In the genomic region with DNA sequence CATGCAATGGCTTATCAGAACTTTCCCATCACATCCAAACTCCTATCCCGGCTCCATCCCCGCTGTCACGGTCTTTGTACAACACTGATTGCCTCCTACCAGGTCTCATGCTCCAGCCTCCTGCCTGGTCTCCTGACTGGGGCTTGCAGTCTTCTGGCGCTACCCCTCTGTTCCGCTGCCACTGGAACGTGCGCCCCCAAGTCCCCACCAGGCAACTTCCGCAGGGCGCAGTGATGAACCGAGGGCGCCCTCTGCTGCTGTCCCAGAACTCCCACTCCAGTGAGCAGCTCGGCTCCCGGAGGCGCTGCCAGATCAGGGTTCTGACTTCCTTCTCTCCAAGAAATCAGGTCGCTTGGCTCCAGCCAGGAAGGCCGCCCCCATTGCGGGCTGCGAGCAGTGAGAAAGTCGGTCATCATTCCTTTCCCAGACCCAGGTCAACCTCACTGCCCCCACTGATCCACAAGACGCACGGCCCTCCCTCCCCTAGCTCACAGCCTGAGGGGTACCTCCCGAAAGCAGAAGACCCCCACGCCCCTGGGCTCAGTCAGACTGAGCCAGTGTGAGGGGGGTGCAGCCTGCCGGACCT, we compare ENCODE assay signal across 10 cellular contexts. TPM values are rescaled to one million over a fixed set of nuclear protein-coding genes. Genes with fewer than 3 reads are reported as not detected.
DNase-seq lines count a peak whose midpoint lies in the region; ATAC-seq and TF ChIP-seq lines count a peak whose summit lies in the region.
"Had no signal": no experiment of that assay in that cellular context is flagged by ENCODE, and none has a peak within 500 bp of the region (broad histone marks: within the 10 kb centered on the region; RNA-seq: fewer than 3 reads in every experiment).

No MANE protein-coding gene starts in this region.

- no peaks in the 10 kb centered on the region for H3K36me3 Mint-ChIP-seq in MCF 10A (ENCODE audit: insufficient read depth, unreplicated experiment)
- H3K36me3 Mint-ChIP-seq in activated naive CD4-positive, alpha-beta T cell treated with anti-CD3 and anti-CD28 coated beads, Interleukin-2, amount 10 ng/mL, durations not matched to agents 7 days and 5 days, result no peaks in the 10 kb centered on the region
- H3K36me3 Mint-ChIP-seq: activated naive CD4-positive, alpha-beta T cell treated with anti-CD3 and anti-CD28 coated beads, Interleukin-2, amount 50 U/mL, for 24 hours had no signal

- DNase-seq in MCF 10A (ENCODE audit: unreplicated experiment), result peak; percentile 51
- DNase-seq in breast epithelium (ENCODE audit: low spot score in 2 of 2), result no peak
- peak; percentile 36 for DNase-seq in NCI-H69 (lab: John Stamatoyannopoulos, UW)
- peak; percentile 63 for DNase-seq in activated naive CD4-positive, alpha-beta T cell treated with anti-CD3 and anti-CD28 coated beads, Interleukin-2, amount 10 ng/mL, durations not matched to agents 7 days and 5 days
- DNase-seq in heart left ventricle, result peak; percentile 57 to 77 (median 70)
- DNase-seq in posterior cingulate gyrus, result peak; percentile 58 to 96 (median 76)
- no peak for DNase-seq in NCI-H2029 treated with DMSO at 0.1 percent for 48 hours (lab: John Stamatoyannopoulos, UW)

- intact Hi-C loops in MCF 10A (cut with micrococcal nuclease) (loop anchor here (1.0 kb wide), 1 partner anchor 71 kb away; no protein-coding TSS in a partner anchor), breast epithelium (cut with DNase I; ENCODE audit: low total_unique reads) (no loop called here), heart left ventricle (cut with DNase I) (loop anchor here in 8 of 10 donors (1.0 to 5.0 kb wide), 6 partner anchors 39 to 164 kb away; no protein-coding TSS in a partner anchor), posterior cingulate gyrus (cut with DNase I) (loop anchor here (2.0 kb wide), 1 partner anchor 70 kb away; no protein-coding TSS in a partner anchor)

- CTCF ChIA-PET in MCF 10A (lab: Yijun Ruan, JAX), result interaction anchor here (0.7 to 8.2 kb wide), 16 partner anchors 9 to 893 kb away, joined by 3 to 92 read pairs (median 4); no protein-coding TSS in a partner anchor
- CTCF ChIA-PET in activated naive CD4-positive, alpha-beta T cell treated with anti-CD3 and anti-CD28 coated beads, Interleukin-2, amount 10 ng/mL, durations not matched to agents 7 days and 5 days (lab: Charles Lee), result interaction anchor here (0.6 to 4.3 kb wide), 19 partner anchors 10 to 264 kb away, joined by 3 to 52 read pairs (median 3); no protein-coding TSS in a partner anchor

- no peak overlapping the region for H3K4me3 ChIP-seq in breast epithelium
- no peak overlapping the region for H3K4me3 ChIP-seq in heart left ventricle

- peaks cover 28% of the 10 kb centered on the region for H3K27me3 Mint-ChIP-seq in MCF 10A (ENCODE audit: insufficient read depth, unreplicated experiment)
- H3K27me3 Mint-ChIP-seq in activated naive CD4-positive, alpha-beta T cell treated with anti-CD3 and anti-CD28 coated beads, Interleukin-2, amount 10 ng/mL, durations not matched to agents 7 days and 5 days, result peaks cover 46% of the 10 kb centered on the region

- no peaks in the 10 kb centered on the region for H3K9me3 Mint-ChIP-seq in MCF 10A (ENCODE audit: unreplicated experiment)
- no peaks in the 10 kb centered on the region for H3K9me3 Mint-ChIP-seq in activated naive CD4-positive, alpha-beta T cell treated with anti-CD3 and anti-CD28 coated beads, Interleukin-2, amount 10 ng/mL, durations not matched to agents 7 days and 5 days
- H3K9me3 Mint-ChIP-seq: activated naive CD4-positive, alpha-beta T cell treated with anti-CD3 and anti-CD28 coated beads, Interleukin-2, amount 50 U/mL, for 24 hours; stimulated activated naive CD8-positive, alpha-beta T cell treated with anti-CD3 and anti-CD28 coated beads, Interleukin-15, Interleukin-2, amounts not matched to agents 100 ng/mL and 50 ng/mL, for 24 hours had no signal

- no peak overlapping the region for H3K27ac Mint-ChIP-seq in MCF 10A (ENCODE audit: low read depth, unreplicated experiment)
- no peak overlapping the region for H3K27ac Mint-ChIP-seq in activated naive CD4-positive, alpha-beta T cell treated with anti-CD3 and anti-CD28 coated beads, Interleukin-2, amount 10 ng/mL, durations not matched to agents 7 days and 5 days
- H3K27ac Mint-ChIP-seq: activated naive CD4-positive, alpha-beta T cell treated with anti-CD3 and anti-CD28 coated beads, Interleukin-2, amount 50 U/mL, for 24 hours; stimulated activated naive CD8-positive, alpha-beta T cell treated with anti-CD3 and anti-CD28 coated beads, Interleukin-15, Interleukin-2, amounts not matched to agents 100 ng/mL and 50 ng/mL, for 24 hours had no signal

- TF ChIP-seq CTCF in MCF 10A (IDR thresholded peaks at IDR 0.05; ENCODE audit: unreplicated experiment) (peak; percentile 64), breast epithelium (IDR thresholded peaks at IDR 0.05) (peak in 1 of 3 donors; percentile 32), heart left ventricle (IDR thresholded peaks at IDR 0.05) (peak; percentile 58 to 87 (median 78))

- peaks cover 5% of the 10 kb centered on the region for H3K4me1 Mint-ChIP-seq in MCF 10A (ENCODE audit: insufficient read depth, unreplicated experiment)
- H3K4me1 Mint-ChIP-seq in activated naive CD4-positive, alpha-beta T cell treated with anti-CD3 and anti-CD28 coated beads, Interleukin-2, amount 10 ng/mL, durations not matched to agents 7 days and 5 days, result no peaks in the 10 kb centered on the region
- H3K4me1 Mint-ChIP-seq: activated naive CD4-positive, alpha-beta T cell treated with anti-CD3 and anti-CD28 coated beads, Interleukin-2, amount 50 U/mL, for 24 hours had no signal

- POLR2A ChIA-PET in MCF 10A (lab: Yijun Ruan, JAX), result no interaction called here

- H3K27ac ChIP-seq in breast epithelium (no peak overlapping the region), heart left ventricle (no peak overlapping the region)

- ATAC-seq in heart left ventricle (peak; percentile 82 to 92 (median 89)), GM18909 (IDR thresholded peaks at IDR 0.05; ENCODE audit: poor library complexity, unreplicated experiment) (no peak)

- BruUV-seq in MCF 10A (replicated peaks; lab: Mats Ljungman, UMichigan), result no TSS peak

- H3K36me3 ChIP-seq in breast epithelium (no peaks in the 10 kb centered on the region), heart left ventricle (no peaks in the 10 kb centered on the region)

- TF ChIP-seq POLR2A in breast epithelium (IDR thresholded peaks at IDR 0.05) (no peak), heart left ventricle (IDR thresholded peaks at IDR 0.05) (no peak)

- no peak overlapping the region for H3K4me3 Mint-ChIP-seq in MCF 10A (ENCODE audit: unreplicated experiment)
- no peak overlapping the region for H3K4me3 Mint-ChIP-seq in activated naive CD4-positive, alpha-beta T cell treated with anti-CD3 and anti-CD28 coated beads, Interleukin-2, amount 10 ng/mL, durations not matched to agents 7 days and 5 days
- H3K4me3 Mint-ChIP-seq: activated naive CD4-positive, alpha-beta T cell treated with anti-CD3 and anti-CD28 coated beads, Interleukin-2, amount 50 U/mL, for 24 hours; stimulated activated naive CD8-positive, alpha-beta T cell treated with anti-CD3 and anti-CD28 coated beads, Interleukin-15, Interleukin-2, amounts not matched to agents 100 ng/mL and 50 ng/mL, for 24 hours had no signal

- 7 to 9% (median 8%) methylated on average over 17 to 24 of the region's 24 CpGs for WGBS in heart left ventricle, 4 donors

- H3K4me1 ChIP-seq in breast epithelium (no peaks in the 10 kb centered on the region), heart left ventricle (peaks cover 0 to 8% (median 0%) of the 10 kb centered on the region in 12 donors)

- no peaks in the 10 kb centered on the region for H3K9me3 ChIP-seq in breast epithelium
- peaks cover 0 to 6% (median 0%) of the 10 kb centered on the region in 12 donors for H3K9me3 ChIP-seq in heart left ventricle

- peaks cover 0 to 22% of the 10 kb centered on the region in 2 donors for H3K27me3 ChIP-seq in breast epithelium
- peaks cover 0 to 21% (median 9%) of the 10 kb centered on the region in 9 donors for H3K27me3 ChIP-seq in heart left ventricle

RNA-seq across cellular contexts. Expression of gene RAB11FIP5, which starts 43.9 kb away (rescaled TPM):
- total RNA-seq in MCF 10A (2022) (35.6 and 36.9 TPM in 2 replicates), breast epithelium (10 to 100 TPM; 20.6 to 27.4 (median 26.5) TPM), heart left ventricle (10 to 100 TPM; 18.6 to 43.7 (median 24.8) TPM)
- 10 to 100 TPM; 10.7 to 50.7 TPM for polyA plus RNA-seq in heart left ventricle

RNA-seq across cellular contexts. Expression of gene NOTO, which starts 45.7 kb away (rescaled TPM):
- total RNA-seq in MCF 10A (2022) (not detected in 2 replicates), breast epithelium (not detected), heart left ventricle (not detected)
- not detected for polyA plus RNA-seq in heart left ventricle

RNA-seq across cellular contexts. Expression of gene SMYD5, which starts 57.4 kb away (rescaled TPM):
- 26.5 and 34.4 TPM in 2 replicates for total RNA-seq in MCF 10A (2022)
- total RNA-seq in breast epithelium, result 10 to 100 TPM; 14.1 to 21.6 (median 18.3) TPM
- 10 to 100 TPM; 14.0 to 26.8 (median 20.0) TPM for total RNA-seq in heart left ventricle
- polyA plus RNA-seq in heart left ventricle, result 10 to 100 TPM; 14.4 to 29.2 TPM

Comparison
In these comparisons a context has a peak if more than half of its experiments do, and no peak if none do; other contexts are left out.
1. DNase-seq: peak in MCF 10A (single experiment), NCI-H69 (single experiment), activated naive CD4-positive, alpha-beta T cell treated with anti-CD3 and anti-CD28 coated beads, Interleukin-2, amount 10 ng/mL, durations not matched to agents 7 days and 5 days (single experiment), heart left ventricle (5 of 5) and posterior cingulate gyrus (10 of 10); none in breast epithelium (0 of 2) and NCI-H2029 treated with DMSO at 0.1 percent for 48 hours (single experiment).